In the genomic region with DNA sequence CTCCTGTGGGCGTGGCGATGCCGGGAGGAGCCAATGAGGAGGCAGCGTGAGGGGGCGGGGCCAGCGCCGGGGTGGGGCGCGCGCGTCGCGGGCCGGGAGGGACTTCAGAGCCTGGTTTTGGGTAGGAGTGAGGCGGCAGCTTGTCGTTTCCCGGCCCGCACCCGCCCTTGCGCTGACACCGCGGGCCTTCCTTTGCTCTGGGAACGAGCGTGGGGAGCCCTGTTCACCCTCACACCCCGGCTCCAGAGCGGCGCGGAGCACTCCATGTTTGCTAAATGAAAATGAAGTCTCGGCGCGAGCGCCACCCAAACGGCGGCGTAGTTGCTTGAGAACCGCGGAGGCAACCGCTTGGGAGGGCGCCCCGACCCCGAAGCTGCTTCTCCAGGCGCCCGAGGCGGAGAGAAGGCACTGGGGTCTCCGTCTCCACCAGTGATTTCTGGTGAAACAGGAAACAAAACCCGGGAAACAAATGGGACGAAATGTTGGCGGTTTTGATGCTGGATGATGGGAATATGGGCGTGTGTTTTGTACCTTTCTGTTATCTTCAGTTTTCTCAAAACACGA, we compare ENCODE assay signal across 1 cellular context.
TF ChIP-seq lines count a peak whose summit lies in the region.

No MANE protein-coding gene starts in this region.

TF ChIP-seq in HepG2, 621 proteins besides CTCF, POLR2A, EP300 and RAD21 (continued from another document and continues in another):
- TF ChIP-seq, protein P1, sequence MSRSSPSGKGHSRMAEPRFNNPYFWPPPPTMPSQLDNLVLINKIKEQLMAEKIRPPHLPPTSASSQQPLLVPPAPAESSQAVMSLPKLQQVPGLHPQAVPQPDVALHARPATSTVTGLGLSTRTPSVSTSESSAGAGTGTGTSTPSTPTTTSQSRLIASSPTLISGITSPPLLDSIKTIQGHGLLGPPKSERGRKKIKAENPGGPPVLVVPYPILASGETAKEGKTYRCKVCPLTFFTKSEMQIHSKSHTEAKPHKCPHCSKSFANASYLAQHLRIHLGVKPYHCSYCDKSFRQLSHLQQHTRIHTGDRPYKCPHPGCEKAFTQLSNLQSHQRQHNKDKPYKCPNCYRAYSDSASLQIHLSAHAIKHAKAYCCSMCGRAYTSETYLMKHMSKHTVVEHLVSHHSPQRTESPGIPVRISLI (CRISPR knock-in tag; IDR thresholded peaks at IDR 0.05; ENCODE audit: borderline replicate concordance) = no peak
- no peak for TF ChIP-seq ZC3H13 (CRISPR knock-in tag; IDR thresholded peaks at IDR 0.05)
- peak; percentile 6; the same call in 1 of the 2 replicates for TF ChIP-seq PHF20 (CRISPR knock-in tag; IDR thresholded peaks at IDR 0.05)
- TF ChIP-seq KLF15 (CRISPR knock-in tag; IDR thresholded peaks at IDR 0.05; ENCODE audit: borderline replicate concordance) = 0 out of 2 replicates have a peak, but pooled peaks have one; percentile 67
- TF ChIP-seq, protein P2, sequence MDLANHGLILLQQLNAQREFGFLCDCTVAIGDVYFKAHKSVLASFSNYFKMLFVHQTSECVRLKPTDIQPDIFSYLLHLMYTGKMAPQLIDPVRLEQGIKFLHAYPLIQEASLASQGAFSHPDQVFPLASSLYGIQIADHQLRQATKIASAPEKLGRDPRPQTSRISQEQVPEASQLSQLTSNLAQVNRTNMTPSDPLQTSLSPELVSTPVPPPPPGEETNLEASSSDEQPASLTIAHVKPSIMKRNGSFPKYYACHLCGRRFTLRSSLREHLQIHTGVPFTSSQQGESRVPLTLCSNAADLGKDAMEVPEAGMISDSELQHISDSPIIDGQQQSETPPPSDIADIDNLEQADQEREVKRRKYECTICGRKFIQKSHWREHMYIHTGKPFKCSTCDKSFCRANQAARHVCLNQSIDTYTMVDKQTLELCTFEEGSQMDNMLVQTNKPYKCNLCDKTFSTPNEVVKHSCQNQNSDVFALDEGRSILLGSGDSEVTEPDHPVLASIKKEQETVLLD (CRISPR knock-in tag; IDR thresholded peaks at IDR 0.05; ENCODE audit: low read depth) = no peak
- 0 out of 2 replicates have a peak, but pooled peaks have one; percentile 11 for TF ChIP-seq KLF11 (CRISPR knock-in tag; IDR thresholded peaks at IDR 0.05)
- peak; percentile 10; the same call in 1 of the 2 replicates for TF ChIP-seq SRY (CRISPR knock-in tag; IDR thresholded peaks at IDR 0.05)
- peak; percentile 23; the same call in 1 of the 2 replicates for TF ChIP-seq POLR2G (IDR thresholded peaks at IDR 0.05; ENCODE audit: low read depth, low read length)
- peak; percentile 52; the same call in 1 of the 2 replicates for TF ChIP-seq YEATS4 (CRISPR knock-in tag; IDR thresholded peaks at IDR 0.05; ENCODE audit: borderline replicate concordance)
- TF ChIP-seq, protein P3, sequence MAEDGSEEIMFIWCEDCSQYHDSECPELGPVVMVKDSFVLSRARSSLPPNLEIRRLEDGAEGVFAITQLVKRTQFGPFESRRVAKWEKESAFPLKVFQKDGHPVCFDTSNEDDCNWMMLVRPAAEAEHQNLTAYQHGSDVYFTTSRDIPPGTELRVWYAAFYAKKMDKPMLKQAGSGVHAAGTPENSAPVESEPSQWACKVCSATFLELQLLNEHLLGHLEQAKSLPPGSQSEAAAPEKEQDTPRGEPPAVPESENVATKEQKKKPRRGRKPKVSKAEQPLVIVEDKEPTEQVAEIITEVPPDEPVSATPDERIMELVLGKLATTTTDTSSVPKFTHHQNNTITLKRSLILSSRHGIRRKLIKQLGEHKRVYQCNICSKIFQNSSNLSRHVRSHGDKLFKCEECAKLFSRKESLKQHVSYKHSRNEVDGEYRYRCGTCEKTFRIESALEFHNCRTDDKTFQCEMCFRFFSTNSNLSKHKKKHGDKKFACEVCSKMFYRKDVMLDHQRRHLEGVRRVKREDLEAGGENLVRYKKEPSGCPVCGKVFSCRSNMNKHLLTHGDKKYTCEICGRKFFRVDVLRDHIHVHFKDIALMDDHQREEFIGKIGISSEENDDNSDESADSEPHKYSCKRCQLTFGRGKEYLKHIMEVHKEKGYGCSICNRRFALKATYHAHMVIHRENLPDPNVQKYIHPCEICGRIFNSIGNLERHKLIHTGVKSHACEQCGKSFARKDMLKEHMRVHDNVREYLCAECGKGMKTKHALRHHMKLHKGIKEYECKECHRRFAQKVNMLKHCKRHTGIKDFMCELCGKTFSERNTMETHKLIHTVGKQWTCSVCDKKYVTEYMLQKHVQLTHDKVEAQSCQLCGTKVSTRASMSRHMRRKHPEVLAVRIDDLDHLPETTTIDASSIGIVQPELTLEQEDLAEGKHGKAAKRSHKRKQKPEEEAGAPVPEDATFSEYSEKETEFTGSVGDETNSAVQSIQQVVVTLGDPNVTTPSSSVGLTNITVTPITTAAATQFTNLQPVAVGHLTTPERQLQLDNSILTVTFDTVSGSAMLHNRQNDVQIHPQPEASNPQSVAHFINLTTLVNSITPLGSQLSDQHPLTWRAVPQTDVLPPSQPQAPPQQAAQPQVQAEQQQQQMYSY (CRISPR knock-in tag; IDR thresholded peaks at IDR 0.05) = peak; percentile 49; the same call in 1 of the 2 replicates
- peak; percentile 67; the same call in 1 of the 2 replicates for TF ChIP-seq ZNF350 (CRISPR knock-in tag; IDR thresholded peaks at IDR 0.05; ENCODE audit: borderline replicate concordance, low read depth)
- TF ChIP-seq, protein P4, sequence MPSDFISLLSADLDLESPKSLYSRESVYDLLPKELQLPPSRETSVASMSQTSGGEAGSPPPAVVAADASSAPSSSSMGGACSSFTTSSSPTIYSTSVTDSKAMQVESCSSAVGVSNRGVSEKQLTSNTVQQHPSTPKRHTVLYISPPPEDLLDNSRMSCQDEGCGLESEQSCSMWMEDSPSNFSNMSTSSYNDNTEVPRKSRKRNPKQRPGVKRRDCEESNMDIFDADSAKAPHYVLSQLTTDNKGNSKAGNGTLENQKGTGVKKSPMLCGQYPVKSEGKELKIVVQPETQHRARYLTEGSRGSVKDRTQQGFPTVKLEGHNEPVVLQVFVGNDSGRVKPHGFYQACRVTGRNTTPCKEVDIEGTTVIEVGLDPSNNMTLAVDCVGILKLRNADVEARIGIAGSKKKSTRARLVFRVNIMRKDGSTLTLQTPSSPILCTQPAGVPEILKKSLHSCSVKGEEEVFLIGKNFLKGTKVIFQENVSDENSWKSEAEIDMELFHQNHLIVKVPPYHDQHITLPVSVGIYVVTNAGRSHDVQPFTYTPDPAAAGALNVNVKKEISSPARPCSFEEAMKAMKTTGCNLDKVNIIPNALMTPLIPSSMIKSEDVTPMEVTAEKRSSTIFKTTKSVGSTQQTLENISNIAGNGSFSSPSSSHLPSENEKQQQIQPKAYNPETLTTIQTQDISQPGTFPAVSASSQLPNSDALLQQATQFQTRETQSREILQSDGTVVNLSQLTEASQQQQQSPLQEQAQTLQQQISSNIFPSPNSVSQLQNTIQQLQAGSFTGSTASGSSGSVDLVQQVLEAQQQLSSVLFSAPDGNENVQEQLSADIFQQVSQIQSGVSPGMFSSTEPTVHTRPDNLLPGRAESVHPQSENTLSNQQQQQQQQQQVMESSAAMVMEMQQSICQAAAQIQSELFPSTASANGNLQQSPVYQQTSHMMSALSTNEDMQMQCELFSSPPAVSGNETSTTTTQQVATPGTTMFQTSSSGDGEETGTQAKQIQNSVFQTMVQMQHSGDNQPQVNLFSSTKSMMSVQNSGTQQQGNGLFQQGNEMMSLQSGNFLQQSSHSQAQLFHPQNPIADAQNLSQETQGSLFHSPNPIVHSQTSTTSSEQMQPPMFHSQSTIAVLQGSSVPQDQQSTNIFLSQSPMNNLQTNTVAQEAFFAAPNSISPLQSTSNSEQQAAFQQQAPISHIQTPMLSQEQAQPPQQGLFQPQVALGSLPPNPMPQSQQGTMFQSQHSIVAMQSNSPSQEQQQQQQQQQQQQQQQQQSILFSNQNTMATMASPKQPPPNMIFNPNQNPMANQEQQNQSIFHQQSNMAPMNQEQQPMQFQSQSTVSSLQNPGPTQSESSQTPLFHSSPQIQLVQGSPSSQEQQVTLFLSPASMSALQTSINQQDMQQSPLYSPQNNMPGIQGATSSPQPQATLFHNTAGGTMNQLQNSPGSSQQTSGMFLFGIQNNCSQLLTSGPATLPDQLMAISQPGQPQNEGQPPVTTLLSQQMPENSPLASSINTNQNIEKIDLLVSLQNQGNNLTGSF (CRISPR knock-in tag; IDR thresholded peaks at IDR 0.05) = no peak
- no peak for TF ChIP-seq NRL (CRISPR knock-in tag; IDR thresholded peaks at IDR 0.05; ENCODE audit: borderline replicate concordance)
- 0 out of 2 replicates have a peak, but pooled peaks have one; percentile 30 for TF ChIP-seq ISX (CRISPR knock-in tag; conservative IDR thresholded peaks at IDR 0.05)
- TF ChIP-seq, protein P5, sequence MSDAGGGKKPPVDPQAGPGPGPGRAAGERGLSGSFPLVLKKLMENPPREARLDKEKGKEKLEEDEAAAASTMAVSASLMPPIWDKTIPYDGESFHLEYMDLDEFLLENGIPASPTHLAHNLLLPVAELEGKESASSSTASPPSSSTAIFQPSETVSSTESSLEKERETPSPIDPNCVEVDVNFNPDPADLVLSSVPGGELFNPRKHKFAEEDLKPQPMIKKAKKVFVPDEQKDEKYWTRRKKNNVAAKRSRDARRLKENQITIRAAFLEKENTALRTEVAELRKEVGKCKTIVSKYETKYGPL (CRISPR knock-in tag; IDR thresholded peaks at IDR 0.05) = 0 out of 2 replicates have a peak, but pooled peaks have one; percentile 34
- TF ChIP-seq ZNF781 (CRISPR knock-in tag; IDR thresholded peaks at IDR 0.05; ENCODE audit: borderline replicate concordance, not compliant biosample characterization) = no peak
- TF ChIP-seq KDM4B (CRISPR knock-in tag; IDR thresholded peaks at IDR 0.05) = 0 out of 2 replicates have a peak, but pooled peaks have one; percentile 33
- TF ChIP-seq ZFP37 (CRISPR knock-in tag; IDR thresholded peaks at IDR 0.05; ENCODE audit: borderline replicate concordance) = 0 out of 2 replicates have a peak, but pooled peaks have one; percentile 42
- TF ChIP-seq NFATC3 (CRISPR knock-in tag; IDR thresholded peaks at IDR 0.05) = no peak
- TF ChIP-seq, protein P6, sequence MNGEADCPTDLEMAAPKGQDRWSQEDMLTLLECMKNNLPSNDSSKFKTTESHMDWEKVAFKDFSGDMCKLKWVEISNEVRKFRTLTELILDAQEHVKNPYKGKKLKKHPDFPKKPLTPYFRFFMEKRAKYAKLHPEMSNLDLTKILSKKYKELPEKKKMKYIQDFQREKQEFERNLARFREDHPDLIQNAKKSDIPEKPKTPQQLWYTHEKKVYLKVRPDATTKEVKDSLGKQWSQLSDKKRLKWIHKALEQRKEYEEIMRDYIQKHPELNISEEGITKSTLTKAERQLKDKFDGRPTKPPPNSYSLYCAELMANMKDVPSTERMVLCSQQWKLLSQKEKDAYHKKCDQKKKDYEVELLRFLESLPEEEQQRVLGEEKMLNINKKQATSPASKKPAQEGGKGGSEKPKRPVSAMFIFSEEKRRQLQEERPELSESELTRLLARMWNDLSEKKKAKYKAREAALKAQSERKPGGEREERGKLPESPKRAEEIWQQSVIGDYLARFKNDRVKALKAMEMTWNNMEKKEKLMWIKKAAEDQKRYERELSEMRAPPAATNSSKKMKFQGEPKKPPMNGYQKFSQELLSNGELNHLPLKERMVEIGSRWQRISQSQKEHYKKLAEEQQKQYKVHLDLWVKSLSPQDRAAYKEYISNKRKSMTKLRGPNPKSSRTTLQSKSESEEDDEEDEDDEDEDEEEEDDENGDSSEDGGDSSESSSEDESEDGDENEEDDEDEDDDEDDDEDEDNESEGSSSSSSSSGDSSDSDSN (CRISPR knock-in tag; IDR thresholded peaks at IDR 0.05) = peak; percentile 70; the same call in 1 of the 2 replicates
- TF ChIP-seq MED1 (CRISPR knock-in tag; IDR thresholded peaks at IDR 0.05) = 0 out of 2 replicates have a peak, but pooled peaks have one; percentile 19
- TF ChIP-seq ZNF577 (CRISPR knock-in tag; IDR thresholded peaks at IDR 0.05; ENCODE audit: borderline replicate concordance, low read depth) = no peak
- TF ChIP-seq TCF12 (IDR thresholded peaks at IDR 0.05) = no peak
- 0 out of 2 replicates have a peak, but pooled peaks have one; percentile 31 for TF ChIP-seq TCF12 (CRISPR knock-in tag; IDR thresholded peaks at IDR 0.05)
- TF ChIP-seq KLF9 (CRISPR knock-in tag; IDR thresholded peaks at IDR 0.05; ENCODE audit: low read depth) = no peak
- TF ChIP-seq ZC3H4 (CRISPR knock-in tag; IDR thresholded peaks at IDR 0.05; ENCODE audit: borderline replicate concordance) = no peak
- TF ChIP-seq SMARCE1 (IDR thresholded peaks at IDR 0.05; ENCODE audit: borderline replicate concordance) = no peak
- peak; percentile 33 for TF ChIP-seq XRCC5 (optimal IDR thresholded peaks at IDR 0.05; ENCODE audit: low read length)
- TF ChIP-seq ZNF264 (CRISPR knock-in tag; IDR thresholded peaks at IDR 0.05) = no peak; the same call in 1 of the 2 replicates
- 0 out of 2 replicates have a peak, but pooled peaks have one; percentile 58 for TF ChIP-seq ZNF713 (CRISPR knock-in tag; IDR thresholded peaks at IDR 0.05)
- TF ChIP-seq, protein P7, sequence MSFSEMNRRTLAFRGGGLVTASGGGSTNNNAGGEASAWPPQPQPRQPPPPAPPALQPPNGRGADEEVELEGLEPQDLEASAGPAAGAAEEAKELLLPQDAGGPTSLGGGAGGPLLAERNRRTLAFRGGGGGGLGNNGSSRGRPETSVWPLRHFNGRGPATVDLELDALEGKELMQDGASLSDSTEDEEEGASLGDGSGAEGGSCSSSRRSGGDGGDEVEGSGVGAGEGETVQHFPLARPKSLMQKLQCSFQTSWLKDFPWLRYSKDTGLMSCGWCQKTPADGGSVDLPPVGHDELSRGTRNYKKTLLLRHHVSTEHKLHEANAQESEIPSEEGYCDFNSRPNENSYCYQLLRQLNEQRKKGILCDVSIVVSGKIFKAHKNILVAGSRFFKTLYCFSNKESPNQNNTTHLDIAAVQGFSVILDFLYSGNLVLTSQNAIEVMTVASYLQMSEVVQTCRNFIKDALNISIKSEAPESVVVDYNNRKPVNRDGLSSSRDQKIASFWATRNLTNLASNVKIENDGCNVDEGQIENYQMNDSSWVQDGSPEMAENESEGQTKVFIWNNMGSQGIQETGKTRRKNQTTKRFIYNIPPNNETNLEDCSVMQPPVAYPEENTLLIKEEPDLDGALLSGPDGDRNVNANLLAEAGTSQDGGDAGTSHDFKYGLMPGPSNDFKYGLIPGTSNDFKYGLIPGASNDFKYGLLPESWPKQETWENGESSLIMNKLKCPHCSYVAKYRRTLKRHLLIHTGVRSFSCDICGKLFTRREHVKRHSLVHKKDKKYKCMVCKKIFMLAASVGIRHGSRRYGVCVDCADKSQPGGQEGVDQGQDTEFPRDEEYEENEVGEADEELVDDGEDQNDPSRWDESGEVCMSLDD (CRISPR knock-in tag; IDR thresholded peaks at IDR 0.05; ENCODE audit: borderline replicate concordance) = 0 out of 2 replicates have a peak, but pooled peaks have one; percentile 52
- no peak for TF ChIP-seq ZFP36L1 (CRISPR knock-in tag; IDR thresholded peaks at IDR 0.05)
- no peak for TF ChIP-seq TBX2 (CRISPR knock-in tag; IDR thresholded peaks at IDR 0.05; ENCODE audit: borderline replicate concordance)
